Comparison of ENCODE assay signal across 2 cellular contexts in the genomic region with DNA sequence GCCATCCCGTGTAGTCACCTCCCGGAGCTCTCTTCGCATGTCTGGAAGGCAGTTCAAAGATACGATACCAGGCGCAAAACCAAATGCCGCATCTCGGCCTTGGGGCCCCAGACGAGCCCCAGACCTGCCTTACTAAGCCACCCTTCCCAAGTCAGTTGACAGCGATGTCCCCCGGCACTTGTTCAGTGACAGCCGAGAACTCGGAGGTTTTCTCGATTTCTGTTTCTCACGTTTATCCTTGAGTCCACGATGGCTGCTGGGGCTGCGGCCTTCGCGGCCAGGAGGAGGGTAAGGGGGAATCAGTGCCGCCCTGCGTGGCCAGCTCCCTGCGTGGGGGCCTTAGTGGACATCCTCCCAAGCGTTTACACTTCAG.
TF ChIP-seq lines count a peak whose summit lies in the region.

No MANE protein-coding gene starts in this region.

TF ChIP-seq in GM23338, 12 proteins besides CTCF, POLR2A, EP300 and RAD21:
- TF ChIP-seq CREB1 (CRISPR knock-in tag; IDR thresholded peaks at IDR 0.05; ENCODE audit: low read depth) (no peak), NANOG (IDR thresholded peaks at IDR 0.05; ENCODE audit: borderline replicate concordance) (no peak), EZH2 (IDR thresholded peaks at IDR 0.05; ENCODE audit: low read depth, unreplicated experiment) (no peak), JUNB (IDR thresholded peaks at IDR 0.05; ENCODE audit: unreplicated experiment) (no peak), POLR2AphosphoS5 (IDR thresholded peaks at IDR 0.05; ENCODE audit: low read depth) (no peak)
- TF ChIP-seq, protein P1, sequence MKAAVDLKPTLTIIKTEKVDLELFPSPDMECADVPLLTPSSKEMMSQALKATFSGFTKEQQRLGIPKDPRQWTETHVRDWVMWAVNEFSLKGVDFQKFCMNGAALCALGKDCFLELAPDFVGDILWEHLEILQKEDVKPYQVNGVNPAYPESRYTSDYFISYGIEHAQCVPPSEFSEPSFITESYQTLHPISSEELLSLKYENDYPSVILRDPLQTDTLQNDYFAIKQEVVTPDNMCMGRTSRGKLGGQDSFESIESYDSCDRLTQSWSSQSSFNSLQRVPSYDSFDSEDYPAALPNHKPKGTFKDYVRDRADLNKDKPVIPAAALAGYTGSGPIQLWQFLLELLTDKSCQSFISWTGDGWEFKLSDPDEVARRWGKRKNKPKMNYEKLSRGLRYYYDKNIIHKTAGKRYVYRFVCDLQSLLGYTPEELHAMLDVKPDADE (IDR thresholded peaks at IDR 0.05), result no peak
TF ChIP-seq in GM23338: peak in this region for 0.

TF ChIP-seq in H1, 55 proteins besides CTCF, POLR2A, EP300 and RAD21:
- TF ChIP-seq CHD1 (IDR thresholded peaks at IDR 0.05; ENCODE audit: low read depth, low read length) (no peak), TAF1 (IDR thresholded peaks at IDR 0.05; ENCODE audit: low read depth, low read length) (no peak), KDM1A (IDR thresholded peaks at IDR 0.05; ENCODE audit: borderline replicate concordance, low read length) (no peak)
TF ChIP-seq in H1: peak in this region for 0.
